In the genomic region with DNA sequence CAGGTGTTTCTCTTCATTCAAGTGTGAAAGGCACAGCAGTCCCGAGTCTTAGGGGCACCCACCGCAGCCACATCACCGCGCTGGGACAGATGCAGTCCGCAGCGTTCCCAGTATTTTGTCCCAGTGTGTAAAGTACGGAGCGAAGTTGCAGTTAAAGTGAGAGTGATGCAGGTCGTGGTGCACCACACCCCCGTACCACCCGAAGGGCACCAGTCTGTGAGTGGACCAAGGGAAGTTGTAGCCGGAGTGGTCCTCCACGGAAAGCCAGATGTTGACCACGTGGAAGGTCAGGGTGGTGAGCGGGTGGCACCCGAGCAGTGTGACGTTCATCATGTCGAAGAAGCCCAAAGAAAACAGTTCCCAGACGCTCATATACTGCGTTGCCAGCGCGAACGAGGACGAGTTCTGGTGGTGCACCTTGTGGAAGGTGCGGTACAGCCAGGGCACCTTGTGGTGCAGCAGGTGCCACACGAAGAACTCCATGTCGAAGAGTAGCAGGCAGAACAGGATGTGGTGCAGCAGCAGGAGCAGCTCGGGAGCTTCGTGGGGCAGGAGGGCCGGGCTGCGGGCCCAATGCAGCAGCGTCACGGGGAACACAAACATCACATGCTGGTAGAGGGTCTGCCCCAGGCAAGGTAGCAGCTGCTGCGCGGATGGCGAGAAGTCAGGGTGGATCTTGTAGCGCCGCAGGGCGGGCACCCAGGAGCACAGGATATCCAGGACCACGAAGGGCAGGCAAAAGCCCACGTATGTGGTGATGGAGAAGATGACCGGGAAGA, we compare ENCODE assay signal across 8 cellular contexts. TPM values are rescaled to one million over a fixed set of nuclear protein-coding genes. Genes with fewer than 3 reads are reported as not detected.
DNase-seq lines count a peak whose midpoint lies in the region; ATAC-seq and TF ChIP-seq lines count a peak whose summit lies in the region.

No MANE protein-coding gene starts in this region.

- no peak overlapping the region for H3K27ac Mint-ChIP-seq in nephron

- H3K36me3 ChIP-seq in HEK293 (ENCODE audit: control insufficient read depth in 2 of 2, insufficient read depth in 1 of 2, low read length in 2 of 2) (no peaks in the 10 kb centered on the region), esophagus squamous epithelium (no peaks in the 10 kb centered on the region)

- H3K27ac ChIP-seq in AG04450 (ENCODE audit: low read depth, low read length) = no peak overlapping the region
- H3K27ac ChIP-seq in HEK293 (ENCODE audit: extremely low read depth, low read depth, low read length) = peak overlapping the region; percentile 2; the same call in 1 of the 2 replicates
- peak overlapping the region; percentile 80 to 95 (median 92) for H3K27ac ChIP-seq in esophagus squamous epithelium

- H3K4me1 ChIP-seq in HEK293 (ENCODE audit: control insufficient read depth, insufficient read depth, low read length) (peaks cover 4% of the 10 kb centered on the region; the same call in 1 of the 2 replicates), esophagus squamous epithelium (peaks cover 22 to 70% (median 30%) of the 10 kb centered on the region in 3 donors)

- H3K9me3 ChIP-seq in AG04450 (ENCODE audit: control insufficient read depth, insufficient read depth, low read length) (no peaks in the 10 kb centered on the region), HEK293 (ENCODE audit: control insufficient read depth, insufficient read depth, low read depth, low read length) (no peaks in the 10 kb centered on the region), esophagus squamous epithelium (no peaks in the 10 kb centered on the region)

- CTCF ChIA-PET in AG04450 (lab: Charles Lee) (interaction anchor here (1.4 to 9.2 kb wide), 4 partner anchors 11 to 219 kb away, joined by 3 to 109 read pairs (median 15); no protein-coding TSS in a partner anchor), HEK293 (lab: Yijun Ruan, JAX) (interaction anchor here (0.7 to 6.4 kb wide), 7 partner anchors 9 to 273 kb away, joined by 3 to 43 read pairs (median 4); no protein-coding TSS in a partner anchor)

- TF ChIP-seq POLR2A in esophagus squamous epithelium (IDR thresholded peaks at IDR 0.05) = no peak

- H3K4me1 Mint-ChIP-seq in nephron = peaks cover 16% of the 10 kb centered on the region

- no peaks in the 10 kb centered on the region for H3K9me3 Mint-ChIP-seq in nephron

- no peak for ATAC-seq in HG02840 (IDR thresholded peaks at IDR 0.05; ENCODE audit: low FRiP score, unreplicated experiment)
- ATAC-seq in GM19023 (IDR thresholded peaks at IDR 0.05; ENCODE audit: unreplicated experiment) = no peak

- peak overlapping the region; percentile 79 to 84 (median 82) for H3K4me3 Mint-ChIP-seq in nephron

- H3K27me3 Mint-ChIP-seq in nephron (ENCODE audit: low read depth) = no peaks in the 10 kb centered on the region

- TF ChIP-seq CTCF in AG04450 (IDR thresholded peaks at IDR 0.05; ENCODE audit: low read depth, low read length) (no peak), HEK293 (tag by site-specific recombination; IDR thresholded peaks at IDR 0.05) (no peak; the same call in 1 of the 2 replicates), esophagus squamous epithelium (IDR thresholded peaks at IDR 0.05) (peak in 1 of 6 experiments; percentile 3), nephron (IDR thresholded peaks at IDR 0.05; ENCODE audit: unreplicated experiment in 3 of 3) (no peak)

- intact Hi-C loops in esophagus squamous epithelium (cut with DNase I) = no loop called here

- WGBS in esophagus squamous epithelium, 2 donors = 11 to 14% methylated on average over 22 to 23 of the region's 42 CpGs

- H3K4me3 ChIP-seq in AG04450 (ENCODE audit: low read depth, low read length) (peak overlapping the region; percentile 61), HEK293 (ENCODE audit: low read depth, low read length) (peak overlapping the region; percentile 38), esophagus squamous epithelium (peak overlapping the region; percentile 38 to 79 (median 62))

- POLR2A ChIA-PET in AG04450 (lab: Yijun Ruan, JAX) = interaction anchor here (0.6 to 1.8 kb wide), 3 partner anchors 120 to 254 kb away, joined by 3 to 4 read pairs (median 3); no protein-coding TSS in a partner anchor
- POLR2A ChIA-PET in HEK293 (lab: Yijun Ruan, JAX) = interaction anchor here (1.8 kb wide), 1 partner anchor 214 kb away, joined by 7 read pairs; no protein-coding TSS in a partner anchor

- DNase-seq in AG04450 (ENCODE audit: low read depth, low spot score) (no peak), esophagus squamous epithelium (lab: John Stamatoyannopoulos, UW) (no peak), NCI-H2029 treated with DMSO at 0.1 percent for 48 hours (lab: John Stamatoyannopoulos, UW) (no peak)
- peak; percentile 16 to 30 for DNase-seq in activated CD4-positive, alpha-beta T cell treated with anti-CD3 and anti-CD28 coated beads, Interleukin-2, amount 50 U/mL, for 48 hours

- H3K27me3 ChIP-seq in AG04450 (ENCODE audit: control insufficient read depth, insufficient read depth, low read length) (no peaks in the 10 kb centered on the region), esophagus squamous epithelium (peaks cover 0 to 11% (median 0%) of the 10 kb centered on the region in 4 donors)

- no peaks in the 10 kb centered on the region for H3K36me3 Mint-ChIP-seq in nephron (ENCODE audit: low read depth)

TF ChIP-seq in HEK293, 187 proteins besides CTCF, POLR2A, EP300 and RAD21 (continues in another document):
- TF ChIP-seq ZNF155 (tag by site-specific recombination; IDR thresholded peaks at IDR 0.05) = no peak
- TF ChIP-seq SCRT2 (tag by site-specific recombination; IDR thresholded peaks at IDR 0.05) = peak; percentile 57
- 0 out of 2 replicates have a peak, but pooled peaks have one; percentile 8 for TF ChIP-seq KLF1 (tag by site-specific recombination; IDR thresholded peaks at IDR 0.05)
- TF ChIP-seq ZNF777 (tag by site-specific recombination; IDR thresholded peaks at IDR 0.05; ENCODE audit: borderline replicate concordance) = peak; percentile 59; the same call in 1 of the 2 replicates
- no peak for TF ChIP-seq ZBTB8A (tag by site-specific recombination; IDR thresholded peaks at IDR 0.05)
- TF ChIP-seq ZNF426 (tag by site-specific recombination; IDR thresholded peaks at IDR 0.05) = no peak
- TF ChIP-seq ZNF785 (tag by site-specific recombination; IDR thresholded peaks at IDR 0.05) = no peak
- TF ChIP-seq, protein P1, sequence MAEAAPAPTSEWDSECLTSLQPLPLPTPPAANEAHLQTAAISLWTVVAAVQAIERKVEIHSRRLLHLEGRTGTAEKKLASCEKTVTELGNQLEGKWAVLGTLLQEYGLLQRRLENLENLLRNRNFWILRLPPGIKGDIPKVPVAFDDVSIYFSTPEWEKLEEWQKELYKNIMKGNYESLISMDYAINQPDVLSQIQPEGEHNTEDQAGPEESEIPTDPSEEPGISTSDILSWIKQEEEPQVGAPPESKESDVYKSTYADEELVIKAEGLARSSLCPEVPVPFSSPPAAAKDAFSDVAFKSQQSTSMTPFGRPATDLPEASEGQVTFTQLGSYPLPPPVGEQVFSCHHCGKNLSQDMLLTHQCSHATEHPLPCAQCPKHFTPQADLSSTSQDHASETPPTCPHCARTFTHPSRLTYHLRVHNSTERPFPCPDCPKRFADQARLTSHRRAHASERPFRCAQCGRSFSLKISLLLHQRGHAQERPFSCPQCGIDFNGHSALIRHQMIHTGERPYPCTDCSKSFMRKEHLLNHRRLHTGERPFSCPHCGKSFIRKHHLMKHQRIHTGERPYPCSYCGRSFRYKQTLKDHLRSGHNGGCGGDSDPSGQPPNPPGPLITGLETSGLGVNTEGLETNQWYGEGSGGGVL (tag by site-specific recombination; IDR thresholded peaks at IDR 0.05) = no peak
- 0 out of 2 replicates have a peak, but pooled peaks have one; percentile 37 for TF ChIP-seq GLIS2 (tag by site-specific recombination; IDR thresholded peaks at IDR 0.05)
- no peak for TF ChIP-seq HOXC10 (CRISPR knock-in tag; IDR thresholded peaks at IDR 0.05)
- TF ChIP-seq ZNF146 (tag by site-specific recombination; IDR thresholded peaks at IDR 0.05) = no peak
- TF ChIP-seq ZNF335 (tag by site-specific recombination; conservative IDR thresholded peaks at IDR 0.05) = peak; percentile 33; the same call in 1 of the 2 replicates
- peak; percentile 35; the same call in 1 of the 2 replicates for TF ChIP-seq ZBTB20 (tag by site-specific recombination; IDR thresholded peaks at IDR 0.05)
- no peak for TF ChIP-seq GLI4 (tag by site-specific recombination; IDR thresholded peaks at IDR 0.05)
- TF ChIP-seq SP2 (tag by site-specific recombination; IDR thresholded peaks at IDR 0.05) = 0 out of 2 replicates have a peak, but pooled peaks have one; percentile 8
- TF ChIP-seq, protein P2, sequence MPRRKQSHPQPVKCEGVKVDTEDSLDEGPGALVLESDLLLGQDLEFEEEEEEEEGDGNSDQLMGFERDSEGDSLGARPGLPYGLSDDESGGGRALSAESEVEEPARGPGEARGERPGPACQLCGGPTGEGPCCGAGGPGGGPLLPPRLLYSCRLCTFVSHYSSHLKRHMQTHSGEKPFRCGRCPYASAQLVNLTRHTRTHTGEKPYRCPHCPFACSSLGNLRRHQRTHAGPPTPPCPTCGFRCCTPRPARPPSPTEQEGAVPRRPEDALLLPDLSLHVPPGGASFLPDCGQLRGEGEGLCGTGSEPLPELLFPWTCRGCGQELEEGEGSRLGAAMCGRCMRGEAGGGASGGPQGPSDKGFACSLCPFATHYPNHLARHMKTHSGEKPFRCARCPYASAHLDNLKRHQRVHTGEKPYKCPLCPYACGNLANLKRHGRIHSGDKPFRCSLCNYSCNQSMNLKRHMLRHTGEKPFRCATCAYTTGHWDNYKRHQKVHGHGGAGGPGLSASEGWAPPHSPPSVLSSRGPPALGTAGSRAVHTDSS (tag by site-specific recombination; IDR thresholded peaks at IDR 0.05) = no peak
- TF ChIP-seq ZNF660 (tag by site-specific recombination; IDR thresholded peaks at IDR 0.05) = no peak
- no peak for TF ChIP-seq KLF16 (tag by site-specific recombination; IDR thresholded peaks at IDR 0.05)
- no peak; the same call in 1 of the 2 replicates for TF ChIP-seq OSR2 (tag by site-specific recombination; IDR thresholded peaks at IDR 0.05)

RNA-seq across cellular contexts. Expression of a gene that starts 0.5 kb away (rescaled TPM):
- polyA plus RNA-seq in AG04450 (2011; rRNA removed) = 0.71 and 1.1 TPM in 2 replicates
- polyA minus RNA-seq in AG04450 (2011; rRNA and poly(A)+ RNA removed) = 1.2 and 2.9 TPM in 2 replicates
- total RNA-seq in esophagus squamous epithelium = 10 to 100 TPM in 2 of 4 donors, 1 to 10 TPM in 2; 6.4 to 27.8 (median 11.5) TPM

RNA-seq across cellular contexts. Expression of a gene that starts 45.0 kb away (rescaled TPM):
- 48.8 and 51.6 TPM in 2 replicates for polyA plus RNA-seq in AG04450 (2011; rRNA removed)
- polyA minus RNA-seq in AG04450 (2011; rRNA and poly(A)+ RNA removed) = 17.6 and 26.0 TPM in 2 replicates
- total RNA-seq in esophagus squamous epithelium = 10 to 100 TPM; 19.9 to 64.1 (median 28.8) TPM

Comparison
In these comparisons a context has a peak if more than half of its experiments do, and no peak if none do; other contexts are left out.
1. DNase-seq: peak in activated CD4-positive, alpha-beta T cell treated with anti-CD3 and anti-CD28 coated beads, Interleukin-2, amount 50 U/mL, for 48 hours (2 of 2); none in AG04450 (single experiment), esophagus squamous epithelium (single experiment) and NCI-H2029 treated with DMSO at 0.1 percent for 48 hours (single experiment).
2. Peak in every context shown above with its lines, with median percentiles within 50 percentile points of each other: H3K4me3 ChIP-seq.